Comparison of ENCODE assay signal across 8 cellular contexts in the genomic region with DNA sequence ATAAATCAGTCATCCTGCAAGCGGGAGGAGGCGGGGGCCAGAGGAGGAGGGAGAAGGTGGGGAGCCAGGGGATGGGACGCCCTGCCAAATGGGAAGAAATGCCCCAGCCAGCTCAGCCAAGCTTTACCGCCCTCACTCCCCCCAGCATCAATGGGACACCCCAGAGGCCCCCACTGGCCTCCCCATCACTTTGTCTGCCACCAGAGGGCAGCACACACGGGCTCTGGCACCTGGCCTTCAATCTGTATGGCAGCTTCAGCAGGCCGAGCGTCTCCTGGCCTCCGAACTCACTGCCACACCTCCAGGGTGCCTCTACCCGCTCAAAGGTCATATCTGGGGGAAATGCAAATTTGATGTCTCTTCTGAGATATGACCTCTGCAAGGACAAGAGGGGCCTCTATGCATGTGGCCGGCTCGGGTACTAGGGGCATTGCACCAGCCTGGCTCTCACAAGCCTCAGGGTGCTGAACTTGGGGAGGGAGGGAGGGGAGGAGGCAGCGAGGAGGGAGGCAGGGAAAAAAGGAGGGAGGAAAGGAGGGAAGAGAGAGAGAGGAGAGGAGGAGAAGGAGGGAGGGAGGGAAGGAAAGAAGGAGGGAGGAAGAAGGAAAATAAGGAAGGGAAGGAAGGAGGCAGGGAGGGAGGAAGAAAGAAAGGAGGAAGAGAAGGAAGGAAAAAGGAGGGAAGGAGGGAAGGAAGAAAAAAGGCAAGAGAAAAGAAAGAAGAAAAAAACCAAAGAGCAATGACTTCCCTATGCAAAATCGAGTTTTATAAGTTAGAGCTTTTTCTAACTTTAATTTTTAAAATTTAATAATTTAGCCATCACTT. TPM values are rescaled to one million over a fixed set of nuclear protein-coding genes. Genes with fewer than 3 reads are reported as not detected.
A peak's percentile ranks its signal among the peaks of the same experiment; 100 is the strongest.
DNase-seq lines count a peak whose midpoint lies in the region; ATAC-seq and TF ChIP-seq lines count a peak whose summit lies in the region.

No MANE protein-coding gene starts in this region.

- no peaks in the 10 kb centered on the region for H3K9me3 ChIP-seq in H9 (ENCODE audit: control insufficient read depth, low read depth, low read length)

- no peak overlapping the region for H3K4me3 ChIP-seq in epithelial cell of esophagus (ENCODE audit: low read length)

- no peak overlapping the region for H3K27ac ChIP-seq in H9 (ENCODE audit: insufficient read length, low read depth, low read length)

- DNase-seq in DMS 273 treated with DMSO at 0.1 percent for 48 hours (lab: John Stamatoyannopoulos, UW) (peak; percentile 39), H9 (peak; percentile 88), NCI-H526 treated with DMSO at 0.1 percent for 48 hours (lab: John Stamatoyannopoulos, UW) (peak; percentile 97), epithelial cell of esophagus (ENCODE audit: low read depth) (peak; percentile 65)
- DNase-seq in activated CD8-positive, alpha-beta memory T cell treated with anti-CD3 and anti-CD28 coated beads for 48 hours (ENCODE audit: low read depth in 2 of 3, low spot score in 2 of 3), result peak; percentile 29 to 44 (median 42)
- DNase-seq in naive thymus-derived CD8-positive, alpha-beta T cell, result peak; percentile 36 to 77 (median 60)
- DNase-seq in stimulated activated naive B cell treated with anti-CD40 and anti-IgM and Interleukin-4, amounts not matched to agents 10 μg/mL and 1 μg/mL and 100 μg/mL, for 72 hours, result peak; percentile 63

- POLR2A ChIA-PET in naive thymus-derived CD8-positive, alpha-beta T cell (lab: Charles Lee), result no interaction called here

- H3K4ac ChIP-seq in H9 (ENCODE audit: low read depth, low read length), result no peak overlapping the region

- H3K36me3 Mint-ChIP-seq in H9 (ENCODE audit: insufficient read depth in 1 of 3, low read depth in 3 of 3), result no peaks in the 10 kb centered on the region
- H3K36me3 Mint-ChIP-seq in naive thymus-derived CD8-positive, alpha-beta T cell, result no peaks in the 10 kb centered on the region
- H3K36me3 Mint-ChIP-seq in stimulated activated naive B cell treated with anti-CD40 and anti-IgM and Interleukin-4, amounts not matched to agents 10 μg/mL and 1 μg/mL and 100 μg/mL, for 72 hours, result peaks cover 0 to 2% of the 10 kb centered on the region in 2 donors

- H3K27me3 ChIP-seq in H9 (ENCODE audit: insufficient read depth, low read length), result peaks cover 6% of the 10 kb centered on the region; the same call in 1 of the 2 replicates

- no peaks in the 10 kb centered on the region for H3K79me1 ChIP-seq in H9 (ENCODE audit: insufficient read depth, low read depth, low read length, poor library complexity, severe bottlenecking)

- no peak overlapping the region for H4K8ac ChIP-seq in H9 (replicated peaks; ENCODE audit: insufficient read length, low read depth, low read length)

- no peak overlapping the region for H2AFZ ChIP-seq in H9 (ENCODE audit: low read length)

- no peak overlapping the region for H3K14ac ChIP-seq in H9 (ENCODE audit: insufficient read depth, low read length)

- no peaks in the 10 kb centered on the region; a peak in 2 of 5 replicates for H3K9me3 Mint-ChIP-seq in H9
- no peaks in the 10 kb centered on the region for H3K9me3 Mint-ChIP-seq in naive thymus-derived CD8-positive, alpha-beta T cell
- peaks cover 0 to 3% of the 10 kb centered on the region in 2 donors for H3K9me3 Mint-ChIP-seq in stimulated activated naive B cell treated with anti-CD40 and anti-IgM and Interleukin-4, amounts not matched to agents 10 μg/mL and 1 μg/mL and 100 μg/mL, for 72 hours

- H2BK20ac ChIP-seq in H9 (ENCODE audit: low read depth, low read length, poor library complexity, severe bottlenecking), result no peak overlapping the region

- no peak overlapping the region for H2BK5ac ChIP-seq in H9 (ENCODE audit: insufficient read length, low read length)

- no peak overlapping the region for H2AK5ac ChIP-seq in H9 (ENCODE audit: insufficient read length, low read length)

- no peak overlapping the region for H2BK15ac ChIP-seq in H9 (ENCODE audit: low read depth, low read length)

- no peaks in the 10 kb centered on the region for H3K4me1 ChIP-seq in H9 (ENCODE audit: insufficient read depth, low read length)

- H2BK12ac ChIP-seq in H9 (ENCODE audit: insufficient read length, low read depth, low read length), result no peak overlapping the region

- WGBS in H9 (ENCODE audit: extremely low coverage, insufficient read length, low lambda C conversion rate), result no CpG with 5 or more reads among the region's 13 CpGs

- TF ChIP-seq CTCF in H9 (conservative IDR thresholded peaks at IDR 0.05), result peak; percentile 94; the same call in 2 of the 3 replicates
- peak; percentile 86 for TF ChIP-seq CTCF in epithelial cell of esophagus (IDR thresholded peaks at IDR 0.05; ENCODE audit: insufficient read depth, low read depth, low read length, missing control alignments)

- H4K91ac ChIP-seq in H9 (ENCODE audit: insufficient read length, low read depth, low read length), result no peak overlapping the region

- no peak overlapping the region for H3K9ac ChIP-seq in H9 (ENCODE audit: extremely low read depth, insufficient read length, low read length)

- H2BK120ac ChIP-seq in H9 (ENCODE audit: low read depth, low read length, poor library complexity, severe bottlenecking), result no peak overlapping the region

- ATAC-seq in naive thymus-derived CD8-positive, alpha-beta T cell, result peak; percentile 90 to 96
- ATAC-seq in stimulated activated naive B cell treated with anti-CD40 and anti-IgM and Interleukin-4, amounts not matched to agents 10 μg/mL and 1 μg/mL and 100 μg/mL, for 72 hours (replicated peaks), result peak; percentile 89 to 91
- ATAC-seq in HG03097 (IDR thresholded peaks at IDR 0.05; ENCODE audit: low FRiP score, unreplicated experiment), result no peak

- no peaks in the 10 kb centered on the region for H3K23me2 ChIP-seq in H9 (ENCODE audit: insufficient read length, low read depth, low read length, poor library complexity, severe bottlenecking)

- no peaks in the 10 kb centered on the region for H3K79me2 ChIP-seq in H9 (ENCODE audit: insufficient read depth, low read length)

- peaks cover 86% of the 10 kb centered on the region for H3K27me3 Mint-ChIP-seq in H9 (ENCODE audit: low read depth)
- peaks cover 25 to 86% (median 49%) of the 10 kb centered on the region in 5 donors for H3K27me3 Mint-ChIP-seq in naive thymus-derived CD8-positive, alpha-beta T cell
- peaks cover 44 to 62% of the 10 kb centered on the region in 2 donors for H3K27me3 Mint-ChIP-seq in stimulated activated naive B cell treated with anti-CD40 and anti-IgM and Interleukin-4, amounts not matched to agents 10 μg/mL and 1 μg/mL and 100 μg/mL, for 72 hours

- H4K5ac ChIP-seq in H9 (ENCODE audit: insufficient read length, low read depth, low read length), result no peak overlapping the region

- H3K18ac ChIP-seq in H9 (ENCODE audit: insufficient read length, low read depth, low read length), result no peak overlapping the region

- no peak overlapping the region for H3T11ph ChIP-seq in H9 (ENCODE audit: low read length)

- H3K4me3 Mint-ChIP-seq in H9, result peak overlapping the region in 1 of 2 experiments; percentile 74; a peak in 3 of 5 replicates
- H3K4me3 Mint-ChIP-seq in naive thymus-derived CD8-positive, alpha-beta T cell, result peak overlapping the region in 2 of 10 donors; percentile 4 to 12
- H3K4me3 Mint-ChIP-seq in stimulated activated naive B cell treated with anti-CD40 and anti-IgM and Interleukin-4, amounts not matched to agents 10 μg/mL and 1 μg/mL and 100 μg/mL, for 72 hours, result peak overlapping the region in 1 of 2 donors; percentile 46

- H3K4me1 Mint-ChIP-seq in H9, result peaks cover 12 to 21% of the 10 kb centered on the region in 2 experiments
- peaks cover 6 to 23% (median 9%) of the 10 kb centered on the region in 4 donors for H3K4me1 Mint-ChIP-seq in naive thymus-derived CD8-positive, alpha-beta T cell
- peaks cover 17 to 38% of the 10 kb centered on the region in 2 donors for H3K4me1 Mint-ChIP-seq in stimulated activated naive B cell treated with anti-CD40 and anti-IgM and Interleukin-4, amounts not matched to agents 10 μg/mL and 1 μg/mL and 100 μg/mL, for 72 hours

- peak overlapping the region; percentile 66 for H3K4me2 ChIP-seq in H9 (ENCODE audit: insufficient read depth, insufficient read length, low read length)

- H4K20me1 ChIP-seq in H9 (ENCODE audit: control insufficient read depth, insufficient read depth, insufficient read length), result no peaks in the 10 kb centered on the region

- H3K56ac ChIP-seq in H9 (ENCODE audit: insufficient read length, low read depth, low read length), result no peak overlapping the region

- no peak overlapping the region for H3K27ac Mint-ChIP-seq in H9
- H3K27ac Mint-ChIP-seq in naive thymus-derived CD8-positive, alpha-beta T cell, result peak overlapping the region in 1 of 10 donors; percentile 13
- no peak overlapping the region for H3K27ac Mint-ChIP-seq in stimulated activated naive B cell treated with anti-CD40 and anti-IgM and Interleukin-4, amounts not matched to agents 10 μg/mL and 1 μg/mL and 100 μg/mL, for 72 hours

- H3K23ac ChIP-seq in H9 (ENCODE audit: insufficient read length, low read depth, low read length), result no peak overlapping the region

RNA-seq across cellular contexts. Expression of a gene that starts 0.7 kb away (rescaled TPM):
- not detected in 2 replicates for total RNA-seq in H9 (2021)
- under 1 TPM in 1 of 2 experiments, not detected in 1; 0.39 TPM for total RNA-seq in naive thymus-derived CD8-positive, alpha-beta T cell
- polyA plus RNA-seq in naive thymus-derived CD8-positive, alpha-beta T cell, result under 1 TPM in 1 of 3 donors, not detected in 2; 0.16 TPM

RNA-seq across cellular contexts. Expression of a gene that starts 33.4 kb away (rescaled TPM):
- 31.7 and 32.7 TPM in 2 replicates for total RNA-seq in H9 (2021)
- total RNA-seq in naive thymus-derived CD8-positive, alpha-beta T cell, result 10 to 100 TPM; 82.4 to 86.2 TPM
- 1 to 10 TPM; 4.8 to 8.7 (median 8.3) TPM for polyA plus RNA-seq in naive thymus-derived CD8-positive, alpha-beta T cell

RNA-seq across cellular contexts. Expression of a gene that starts 53.0 kb away (rescaled TPM):
- total RNA-seq in H9 (2021), result 85.5 and 88.9 TPM in 2 replicates
- 10 to 100 TPM; 78.7 to 81.2 TPM for total RNA-seq in naive thymus-derived CD8-positive, alpha-beta T cell
- 10 to 100 TPM; 33.7 to 40.1 (median 37.8) TPM for polyA plus RNA-seq in naive thymus-derived CD8-positive, alpha-beta T cell

Comparison
In these comparisons a context has a peak if more than half of its experiments do, and no peak if none do; other contexts are left out.
1. DNase-seq: peak in every context shown above with its lines; median percentile 97 in NCI-H526 treated with DMSO at 0.1 percent for 48 hours; 88 in H9; 65 in epithelial cell of esophagus; 63 in stimulated activated naive B cell treated with anti-CD40 and anti-IgM and Interleukin-4, amounts not matched to agents 10 μg/mL and 1 μg/mL and 100 μg/mL, for 72 hours; 60 in naive thymus-derived CD8-positive, alpha-beta T cell; 42 in activated CD8-positive, alpha-beta memory T cell treated with anti-CD3 and anti-CD28 coated beads for 48 hours; 39 in DMS 273 treated with DMSO at 0.1 percent for 48 hours.